ENCODE assay signal across 16 cellular contexts in the genomic region with DNA sequence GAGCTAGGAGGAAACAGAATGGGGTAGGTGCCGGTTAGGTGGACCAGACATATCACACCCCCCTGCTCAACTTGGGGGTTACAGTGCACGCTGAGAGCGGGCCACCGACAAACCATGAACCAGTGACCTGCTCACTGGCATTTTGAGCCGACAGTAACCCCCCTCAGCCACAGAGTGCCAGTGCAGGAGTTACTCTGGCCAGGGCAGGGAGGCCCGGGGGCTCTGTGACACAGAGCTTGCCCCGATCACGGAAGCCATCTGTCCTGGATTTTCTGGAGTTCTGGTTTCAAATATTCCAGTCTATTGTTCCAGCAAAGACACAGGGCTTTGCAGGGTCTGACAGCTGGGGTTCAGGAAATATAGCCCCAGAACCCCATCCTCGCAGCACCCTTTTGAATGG.
DNase-seq lines count a peak whose midpoint lies in the region; ATAC-seq, FAIRE-seq and TF ChIP-seq lines count a peak whose summit lies in the region.
"Had no signal": no experiment of that assay in that cellular context is flagged by ENCODE, and none has a peak within 500 bp of the region (broad histone marks: within the 10 kb centered on the region; RNA-seq: fewer than 3 reads in every experiment).

No MANE protein-coding gene starts in this region.

- H3K23ac ChIP-seq in H1 (ENCODE audit: insufficient read length) = no peak overlapping the region

- H2BK15ac ChIP-seq in H1 (ENCODE audit: low read length) = 0 out of 2 replicates have a peak overlapping the region, but pooled peaks have one; percentile 72

- intact Hi-C loops in sciatic nerve (cut with DNase I) = loop anchor here (10.0 kb wide), 1 partner anchor 1250 kb away; no protein-coding TSS in a partner anchor

- no peak for TF ChIP-seq POLR2A in H1 (IDR thresholded peaks at IDR 0.05; ENCODE audit: control extremely low read depth in 1 of 2, low read depth in 2 of 2, low read length in 2 of 2)

- H3K27ac Mint-ChIP-seq in GM23338 = no peak overlapping the region
- H3K27ac Mint-ChIP-seq: activated CD4-positive, alpha-beta T cell treated with anti-CD3 and anti-CD28 coated beads, Interleukin-2, amount 10 ng/mL, durations not matched to agents 24 days and 14 days; activated CD8-positive, alpha-beta memory T cell treated with anti-CD3 and anti-CD28 coated beads, Interleukin-2, amount 10 ng/mL, durations not matched to agents 7 days and 5 days; CD8-positive, alpha-beta memory T cell; nephron progenitor cell; T-cell had no signal

- WGBS in H1 (ENCODE audit: extremely low coverage in 1 of 2, insufficient coverage in 1 of 2, insufficient read length in 1 of 2, insufficient replicate concordance in 2 of 2, low coverage in 1 of 2, low lambda C conversion rate in 2 of 2, missing lambda C conversion rate in 1 of 2), 2 experiments = 96% methylated on average over 8 of the region's 9 CpGs; no CpG with 5 or more reads in 1 of the 2 experiments

- H3K23me2 ChIP-seq in H1 (ENCODE audit: low read depth, low read length) = no peaks in the 10 kb centered on the region

- H3K9me2 ChIP-seq in GM23338 (ENCODE audit: insufficient read depth) = no peaks in the 10 kb centered on the region

- H3K27me3 Mint-ChIP-seq in GM23338 (ENCODE audit: insufficient read depth, low read depth, poor library complexity) = peaks cover 8% of the 10 kb centered on the region

- no peak overlapping the region for H2AK5ac ChIP-seq in H1 (ENCODE audit: low read depth, low read length)

- no peak for TF ChIP-seq RAD21 in H1 (IDR thresholded peaks at IDR 0.05 in 1 of 2, conservative IDR thresholded peaks at IDR 0.05 in 1 of 2; ENCODE audit: low read depth in 2 of 2, low read length in 2 of 2)

- H4K20me1 ChIP-seq in GM23338 (replicated peaks; ENCODE audit: insufficient read depth) (no peaks in the 10 kb centered on the region), OCI-LY3 (ENCODE audit: insufficient read depth, low read length) (no peaks in the 10 kb centered on the region), H1 (replicated peaks in 1 of 2; ENCODE audit: control insufficient read depth in 1 of 2, insufficient read depth in 2 of 2, low read length in 2 of 2) (no peaks in the 10 kb centered on the region)

- H2BK20ac ChIP-seq in H1 (ENCODE audit: low read length) = no peak overlapping the region

- DNase-seq in GM23338 (ENCODE audit: low spot score) = no peak
- DNase-seq in H1 (ENCODE audit: low read depth in 1 of 2, low spot score in 2 of 2) = no peak
- no peak for DNase-seq in sciatic nerve (ENCODE audit: low spot score)
- no peak for DNase-seq in activated CD4-positive, alpha-beta T cell treated with anti-CD3 and anti-CD28 coated beads for 4 hours
- DNase-seq in T-helper 9 cell = no peak

- H3K9me3 Mint-ChIP-seq in GM23338 = no peaks in the 10 kb centered on the region
- H3K9me3 Mint-ChIP-seq: activated CD4-positive, alpha-beta T cell treated with anti-CD3 and anti-CD28 coated beads, Interleukin-2, amount 10 ng/mL, durations not matched to agents 24 days and 14 days; CD8-positive, alpha-beta memory T cell; nephron progenitor cell; T-cell had no signal

- no peak for FAIRE-seq in H1 (lab: Jason Lieb, UNC)

- H3K36me3 Mint-ChIP-seq in GM23338 (ENCODE audit: low read depth) = no peaks in the 10 kb centered on the region; the same call in 2 of the 3 replicates
- H3K36me3 Mint-ChIP-seq: activated CD8-positive, alpha-beta memory T cell treated with anti-CD3 and anti-CD28 coated beads, Interleukin-2, amount 10 ng/mL, durations not matched to agents 7 days and 5 days; T-cell had no signal

- H3K56ac ChIP-seq in H1 (replicated peaks; ENCODE audit: insufficient read length, low read depth, low read length) = no peak overlapping the region

- 0 out of 2 replicates have a peak overlapping the region, but pooled peaks have one; percentile 0 for H2BK5ac ChIP-seq in H1 (ENCODE audit: low read depth, low read length)

- no peak for TF ChIP-seq EP300 in H1 (IDR thresholded peaks at IDR 0.05; ENCODE audit: borderline replicate concordance in 1 of 2, low read depth in 2 of 2, low read length in 2 of 2)

- no peaks in the 10 kb centered on the region for H3K27me3 ChIP-seq in GM23338 (ENCODE audit: insufficient read depth)
- H3K27me3 ChIP-seq in OCI-LY3 (ENCODE audit: low read depth, low read length) = peaks cover 13% of the 10 kb centered on the region
- no peaks in the 10 kb centered on the region for H3K27me3 ChIP-seq in H1 (replicated peaks in 1 of 4; ENCODE audit: control insufficient read depth in 3 of 4, extremely low read depth in 1 of 4, insufficient read depth in 3 of 4, low read length in 3 of 4)
- H3K27me3 ChIP-seq: MG63 had no signal

- H3K79me2 ChIP-seq in GM23338 (replicated peaks; ENCODE audit: insufficient read depth) = no peaks in the 10 kb centered on the region
- H3K79me2 ChIP-seq in OCI-LY3 (ENCODE audit: low read length) = no peaks in the 10 kb centered on the region
- H3K79me2 ChIP-seq in H1 (ENCODE audit: control insufficient read depth in 1 of 2, insufficient read depth in 2 of 2, low read length in 2 of 2) = no peaks in the 10 kb centered on the region

- H2AFZ ChIP-seq in GM23338 (peak overlapping the region; percentile 96), OCI-LY3 (ENCODE audit: low read depth, low read length) (peak overlapping the region; percentile 83), H1 (ENCODE audit: low read length) (peak overlapping the region; percentile 93; the same call in 1 of the 2 replicates)

- H3K4me3 ChIP-seq in GM23338 (no peak overlapping the region), OCI-LY3 (ENCODE audit: low read length) (peak overlapping the region; percentile 73), H1 (ENCODE audit: extremely low read depth in 1 of 4, insufficient read depth in 2 of 4, low read depth in 3 of 4, low read length in 4 of 4) (no peak overlapping the region)
- H3K4me3 ChIP-seq: left ventricle myocardium inferior, MG63, smooth muscle cell had no signal

- no peak overlapping the region for H3K4me3 Mint-ChIP-seq in GM23338
- H3K4me3 Mint-ChIP-seq: activated CD4-positive, alpha-beta T cell treated with anti-CD3 and anti-CD28 coated beads, Interleukin-2, amount 10 ng/mL, durations not matched to agents 24 days and 14 days; activated CD8-positive, alpha-beta memory T cell treated with anti-CD3 and anti-CD28 coated beads, Interleukin-2, amount 10 ng/mL, durations not matched to agents 7 days and 5 days; nephron progenitor cell; T-cell had no signal

- no peak overlapping the region for H4K91ac ChIP-seq in H1 (replicated peaks; ENCODE audit: insufficient read length, low read length)

- no peak overlapping the region for H4K5ac ChIP-seq in H1 (ENCODE audit: insufficient read length, low read depth, low read length)

- H3K36me3 ChIP-seq in GM23338 (ENCODE audit: insufficient read depth) = no peaks in the 10 kb centered on the region
- H3K36me3 ChIP-seq in OCI-LY3 (replicated peaks; ENCODE audit: low read depth, low read length) = no peaks in the 10 kb centered on the region
- no peaks in the 10 kb centered on the region for H3K36me3 ChIP-seq in H1 (ENCODE audit: control insufficient read depth in 2 of 4, insufficient read depth in 4 of 4, low read length in 3 of 4)
- H3K36me3 ChIP-seq: left ventricle myocardium inferior, MG63 had no signal

- H3K4me2 ChIP-seq in GM23338 = no peak overlapping the region
- H3K4me2 ChIP-seq in OCI-LY3 (ENCODE audit: low read length) = peak overlapping the region; percentile 85
- H3K4me2 ChIP-seq in H1 (ENCODE audit: insufficient read depth in 1 of 2, low read depth in 2 of 2, low read length in 2 of 2) = peak overlapping the region in 1 of 2 experiments; percentile 56; a peak in 2 of 4 replicates
- H3K4me2 ChIP-seq: smooth muscle cell had no signal

- POLR2A ChIA-PET in H1 (lab: Charles Lee; ENCODE audit: partially characterized antibody) = no interaction called here

- H3K9me3 ChIP-seq in OCI-LY3 (ENCODE audit: insufficient read depth, low read length) (no peaks in the 10 kb centered on the region), H1 (ENCODE audit: insufficient read depth in 2 of 2, low read depth in 1 of 2, low read length in 1 of 2) (no peaks in the 10 kb centered on the region)
- H3K9me3 ChIP-seq: left ventricle myocardium inferior, MG63 had no signal

- no peaks in the 10 kb centered on the region for H3K4me1 ChIP-seq in GM23338 (ENCODE audit: insufficient read depth)
- peaks cover 28% of the 10 kb centered on the region for H3K4me1 ChIP-seq in OCI-LY3 (ENCODE audit: low read length)
- peaks cover 0 to 9% (median under 1%) of the 10 kb centered on the region in 4 experiments; a peak in 5 of 7 replicates for H3K4me1 ChIP-seq in H1 (replicated peaks in 1 of 4; ENCODE audit: control insufficient read depth in 3 of 4, insufficient read depth in 4 of 4, low read length in 3 of 4)

- H2BK120ac ChIP-seq in H1 (replicated peaks; ENCODE audit: low read depth, low read length) = no peak overlapping the region

- peaks cover 13% of the 10 kb centered on the region for H3K4me1 Mint-ChIP-seq in GM23338

- no peak overlapping the region for H3K4ac ChIP-seq in H1 (replicated peaks; ENCODE audit: insufficient read length, low read depth, low read length)

- no peak overlapping the region for H3K27ac ChIP-seq in GM23338 (ENCODE audit: low read depth)
- no peak overlapping the region for H3K27ac ChIP-seq in OCI-LY3 (ENCODE audit: low read length)
- H3K27ac ChIP-seq in H1 (ENCODE audit: low read depth, low read length) = no peak overlapping the region
- H3K27ac ChIP-seq: epithelial cell of prostate, left ventricle myocardium inferior had no signal

- H2BK12ac ChIP-seq in H1 (ENCODE audit: low read depth, low read length) = 0 out of 2 replicates have a peak overlapping the region, but pooled peaks have one; percentile 51

- H3K9ac ChIP-seq in OCI-LY3 (ENCODE audit: low read length) = peak overlapping the region; percentile 29
- H3K9ac ChIP-seq in H1 (replicated peaks in 1 of 4; ENCODE audit: extremely low read depth in 1 of 4, low read depth in 3 of 4, low read length in 3 of 4) = no peak overlapping the region

- ATAC-seq in GM23338 (peak; percentile 14), sciatic nerve (peak; percentile 15), GM21576 (IDR thresholded peaks at IDR 0.05; ENCODE audit: unreplicated experiment) (no peak)

- H3F3A ChIP-seq in GM23338 (replicated peaks; ENCODE audit: low read depth) = no peaks in the 10 kb centered on the region

- H3K18ac ChIP-seq in H1 (ENCODE audit: extremely low read depth, low read length) = no peak overlapping the region

- TF ChIP-seq CTCF in GM23338 (conservative IDR thresholded peaks at IDR 0.05; ENCODE audit: low read depth in 2 of 2) = no peak
- TF ChIP-seq CTCF in OCI-LY3 (IDR thresholded peaks at IDR 0.05; ENCODE audit: low read depth, low read length) = no peak
- no peak for TF ChIP-seq CTCF in H1 (IDR thresholded peaks at IDR 0.05; ENCODE audit: control extremely low read depth in 1 of 3, insufficient read depth in 1 of 3, low read depth in 1 of 3, low read length in 3 of 3)

- no peaks in the 10 kb centered on the region for H3K79me1 ChIP-seq in H1 (ENCODE audit: low read depth, low read length)

- H4K8ac ChIP-seq in H1 (ENCODE audit: extremely low read depth, insufficient read depth, low read length) = no peak overlapping the region

- no peak overlapping the region for H3K14ac ChIP-seq in H1 (ENCODE audit: insufficient read length)

- CTCF ChIA-PET in H1 (lab: Charles Lee; ENCODE audit: partially characterized antibody) = interaction anchor here (0.6 to 4.9 kb wide), 57 partner anchors 11 to 1247 kb away, joined by 3 to 56 read pairs (median 4); no protein-coding TSS in a partner anchor

TF ChIP-seq in H1, 55 proteins besides CTCF, POLR2A, EP300 and RAD21 (continues in another document):
- no peak for TF ChIP-seq ASH2L (IDR thresholded peaks at IDR 0.05; ENCODE audit: low read length)
